Comparison of ENCODE assay signal across 11 cellular contexts in genomic region chr3:27431116-27431515, GRCh38. TPM values are rescaled to one million over a fixed set of nuclear protein-coding genes. Genes with fewer than 3 reads are reported as not detected.
A peak's percentile ranks its signal among the peaks of the same experiment; 100 is the strongest.
DNase-seq lines count a peak whose midpoint lies in the region; ATAC-seq, FAIRE-seq and TF ChIP-seq lines count a peak whose summit lies in the region.
"Had no signal": no experiment of that assay in that cellular context is flagged by ENCODE, and none has a peak within 500 bp of the region (broad histone marks: within the 10 kb centered on the region; RNA-seq: fewer than 3 reads in every experiment).

No MANE protein-coding gene starts in this region.

- no peaks in the 10 kb centered on the region for H3K27me3 Mint-ChIP-seq in WTC11 (ENCODE audit: low read depth)
- no peaks in the 10 kb centered on the region for H3K27me3 Mint-ChIP-seq in natural killer cell treated with Interleukin-12 subunit alpha and Interleukin-12 subunit beta and Interleukin-15 and Interleukin-18, amount 100 ng/mL, for 72 hours

- CTCF ChIA-PET in WTC11 (lab: Charles Lee): no interaction called here

- peak in 1 of 4 donors; percentile 10 for TF ChIP-seq EP300 in sigmoid colon (IDR thresholded peaks at IDR 0.05)

- no peak for TF ChIP-seq CTCF in WTC11 (IDR thresholded peaks at IDR 0.05)
- TF ChIP-seq CTCF in sigmoid colon (IDR thresholded peaks at IDR 0.05): no peak

- no peaks in the 10 kb centered on the region for H3K9me3 Mint-ChIP-seq in WTC11
- H3K9me3 Mint-ChIP-seq in natural killer cell treated with Interleukin-12 subunit alpha and Interleukin-12 subunit beta and Interleukin-15 and Interleukin-18, amount 100 ng/mL, for 72 hours: no peaks in the 10 kb centered on the region

- peaks cover 0 to 63% (median 13%) of the 10 kb centered on the region in 4 donors for H3K36me3 ChIP-seq in sigmoid colon

- no peaks in the 10 kb centered on the region for H3K4me1 Mint-ChIP-seq in WTC11
- no peaks in the 10 kb centered on the region for H3K4me1 Mint-ChIP-seq in natural killer cell treated with Interleukin-12 subunit alpha and Interleukin-12 subunit beta and Interleukin-15 and Interleukin-18, amount 100 ng/mL, for 72 hours (ENCODE audit: low read depth in 2 of 2)

- H3K36me3 Mint-ChIP-seq in WTC11: peaks cover 59% of the 10 kb centered on the region
- H3K36me3 Mint-ChIP-seq in natural killer cell treated with Interleukin-12 subunit alpha and Interleukin-12 subunit beta and Interleukin-15 and Interleukin-18, amount 100 ng/mL, for 72 hours: peaks cover 34% of the 10 kb centered on the region

- intact Hi-C loops in sigmoid colon (cut with DNase I): no loop called here

- TF ChIP-seq POLR2A in H54 (IDR thresholded peaks at IDR 0.05; ENCODE audit: low read depth, low read length): no peak
- TF ChIP-seq POLR2A in sigmoid colon (IDR thresholded peaks at IDR 0.05): no peak

- POLR2A ChIA-PET in WTC11 (lab: Charles Lee): no interaction called here

- H3K27ac Mint-ChIP-seq in WTC11: peak overlapping the region; percentile 52
- H3K27ac Mint-ChIP-seq in natural killer cell treated with Interleukin-12 subunit alpha and Interleukin-12 subunit beta and Interleukin-15 and Interleukin-18, amount 100 ng/mL, for 72 hours: no peak overlapping the region

- peak; percentile 31 for DNase-seq in H54 (ENCODE audit: insufficient read length, low spot score)
- DNase-seq in WTC11 (ENCODE audit: low spot score): no peak
- peak; percentile 90 for DNase-seq in glomerular visceral epithelial cell (ENCODE audit: extremely low spot score)
- DNase-seq in sigmoid colon: peak; percentile 67
- DNase-seq in stimulated activated naive CD4-positive, alpha-beta T cell treated with Interleukin-2 at 50 U/mL for 16 hours (lab: John Stamatoyannopoulos, UW): no peak
- DNase-seq in GDM1 (lab: John Stamatoyannopoulos, UW): no peak
- no peak for DNase-seq in natural killer cell treated with Interleukin-12 subunit alpha and Interleukin-12 subunit beta and Interleukin-15 and Interleukin-18, amount 100 ng/mL, for 72 hours (ENCODE audit: low spot score)
- DNase-seq in HuH-7 (ENCODE audit: low spot score): no peak
- DNase-seq: NCI-H2171 treated with DMSO at 0.1 percent for 48 hours had no signal

- no peak for ATAC-seq in WTC11
- no peak for ATAC-seq in natural killer cell treated with Interleukin-12 subunit alpha and Interleukin-12 subunit beta and Interleukin-15 and Interleukin-18, amount 100 ng/mL, for 72 hours

- H3K4me3 ChIP-seq in sigmoid colon: no peak overlapping the region

- peaks cover 0 to 16% (median 10%) of the 10 kb centered on the region in 4 donors for H3K4me1 ChIP-seq in sigmoid colon

- H3K27ac ChIP-seq in sigmoid colon: peak overlapping the region; percentile 51 to 75 (median 66)
- H3K27ac ChIP-seq: VCaP had no signal

- no peaks in the 10 kb centered on the region for H3K27me3 ChIP-seq in sigmoid colon

- 64 to 76% methylated on average over 6 of the region's 6 CpGs for WGBS in sigmoid colon, 2 donors

- H3K4me3 Mint-ChIP-seq in WTC11: no peak overlapping the region
- H3K4me3 Mint-ChIP-seq in natural killer cell treated with Interleukin-12 subunit alpha and Interleukin-12 subunit beta and Interleukin-15 and Interleukin-18, amount 100 ng/mL, for 72 hours: no peak overlapping the region

- peak; percentile 100 for FAIRE-seq in H54 (lab: Jason Lieb, UNC)
- FAIRE-seq: GM12891 had no signal

- H3K9me3 ChIP-seq in sigmoid colon: no peaks in the 10 kb centered on the region

TF ChIP-seq in WTC11, 78 proteins besides CTCF, POLR2A, EP300 and RAD21:
- TF ChIP-seq, protein P1, sequence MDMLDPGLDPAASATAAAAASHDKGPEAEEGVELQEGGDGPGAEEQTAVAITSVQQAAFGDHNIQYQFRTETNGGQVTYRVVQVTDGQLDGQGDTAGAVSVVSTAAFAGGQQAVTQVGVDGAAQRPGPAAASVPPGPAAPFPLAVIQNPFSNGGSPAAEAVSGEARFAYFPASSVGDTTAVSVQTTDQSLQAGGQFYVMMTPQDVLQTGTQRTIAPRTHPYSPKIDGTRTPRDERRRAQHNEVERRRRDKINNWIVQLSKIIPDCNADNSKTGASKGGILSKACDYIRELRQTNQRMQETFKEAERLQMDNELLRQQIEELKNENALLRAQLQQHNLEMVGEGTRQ (CRISPR knock-in tag; IDR thresholded peaks at IDR 0.05): no peak
- TF ChIP-seq E2F5 (CRISPR knock-in tag; IDR thresholded peaks at IDR 0.05) (no peak), GABPB1 (CRISPR knock-in tag; IDR thresholded peaks at IDR 0.05) (no peak), IRF2 (CRISPR knock-in tag; IDR thresholded peaks at IDR 0.05; ENCODE audit: borderline replicate concordance, low read depth) (no peak), NR2C2 (CRISPR knock-in tag; IDR thresholded peaks at IDR 0.05) (no peak)
- TF ChIP-seq, protein P2, sequence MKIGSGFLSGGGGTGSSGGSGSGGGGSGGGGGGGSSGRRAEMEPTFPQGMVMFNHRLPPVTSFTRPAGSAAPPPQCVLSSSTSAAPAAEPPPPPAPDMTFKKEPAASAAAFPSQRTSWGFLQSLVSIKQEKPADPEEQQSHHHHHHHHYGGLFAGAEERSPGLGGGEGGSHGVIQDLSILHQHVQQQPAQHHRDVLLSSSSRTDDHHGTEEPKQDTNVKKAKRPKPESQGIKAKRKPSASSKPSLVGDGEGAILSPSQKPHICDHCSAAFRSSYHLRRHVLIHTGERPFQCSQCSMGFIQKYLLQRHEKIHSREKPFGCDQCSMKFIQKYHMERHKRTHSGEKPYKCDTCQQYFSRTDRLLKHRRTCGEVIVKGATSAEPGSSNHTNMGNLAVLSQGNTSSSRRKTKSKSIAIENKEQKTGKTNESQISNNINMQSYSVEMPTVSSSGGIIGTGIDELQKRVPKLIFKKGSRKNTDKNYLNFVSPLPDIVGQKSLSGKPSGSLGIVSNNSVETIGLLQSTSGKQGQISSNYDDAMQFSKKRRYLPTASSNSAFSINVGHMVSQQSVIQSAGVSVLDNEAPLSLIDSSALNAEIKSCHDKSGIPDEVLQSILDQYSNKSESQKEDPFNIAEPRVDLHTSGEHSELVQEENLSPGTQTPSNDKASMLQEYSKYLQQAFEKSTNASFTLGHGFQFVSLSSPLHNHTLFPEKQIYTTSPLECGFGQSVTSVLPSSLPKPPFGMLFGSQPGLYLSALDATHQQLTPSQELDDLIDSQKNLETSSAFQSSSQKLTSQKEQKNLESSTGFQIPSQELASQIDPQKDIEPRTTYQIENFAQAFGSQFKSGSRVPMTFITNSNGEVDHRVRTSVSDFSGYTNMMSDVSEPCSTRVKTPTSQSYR (CRISPR knock-in tag; IDR thresholded peaks at IDR 0.05): no peak

RNA-seq across cellular contexts. Expression of gene SLC4A7, which starts 53.1 kb away (rescaled TPM):
- total RNA-seq in WTC11 (2021) (87.0 to 93.7 TPM (median 90.8 TPM) in 3 replicates), sigmoid colon (10 to 100 TPM; 63.8 to 91.0 (median 75.1) TPM)
- polyA plus RNA-seq in sigmoid colon: 1 to 10 TPM; 1.6 to 6.3 (median 2.4) TPM
- total RNA-seq in natural killer cell treated with Interleukin-12 subunit alpha and Interleukin-12 subunit beta and Interleukin-15 and Interleukin-18, amount 100 ng/mL, for 72 hours: 100 to 1,000 TPM in 1 of 2 donors, 10 to 100 TPM in 1; 39.7 to 106 TPM

Comparison
In these comparisons a context has a peak if more than half of its experiments do, and no peak if none do; other contexts are left out.
1. DNase-seq: peak in H54 (single experiment), glomerular visceral epithelial cell (single experiment) and sigmoid colon (single experiment); none in WTC11 (single experiment), stimulated activated naive CD4-positive, alpha-beta T cell treated with Interleukin-2 at 50 U/mL for 16 hours (single experiment), GDM1 (single experiment), natural killer cell treated with Interleukin-12 subunit alpha and Interleukin-12 subunit beta and Interleukin-15 and Interleukin-18, amount 100 ng/mL, for 72 hours (single experiment) and HuH-7 (single experiment).